In genomic region chrX:110000854-110001701, GRCh38 we compare ENCODE assay signal across 16 cellular contexts. TPM values are rescaled to one million over a fixed set of nuclear protein-coding genes. Genes with fewer than 3 reads are reported as not detected.
DNase-seq lines count a peak whose midpoint lies in the region; FAIRE-seq and TF ChIP-seq lines count a peak whose summit lies in the region.
"Had no signal": no experiment of that assay in that cellular context is flagged by ENCODE, and none has a peak within 500 bp of the region (broad histone marks: within the 10 kb centered on the region; RNA-seq: fewer than 3 reads in every experiment).

No MANE protein-coding gene starts in this region.

- WGBS in sigmoid colon, 2 donors, result 53 to 83% methylated on average over 16 of the region's 16 CpGs

- H3K27me3 ChIP-seq in sigmoid colon, result peaks cover 0 to 4% (median 0%) of the 10 kb centered on the region in 3 donors
- H3K27me3 ChIP-seq: right atrium auricular region had no signal

- DNase-seq in DMS79 treated with DMSO at 0.1 percent for 48 hours (lab: John Stamatoyannopoulos, UW) (peak; percentile 58), DMS79 (lab: John Stamatoyannopoulos, UW) (no peak), NCI-H1105 treated with DMSO at 0.1 percent for 48 hours (lab: John Stamatoyannopoulos, UW) (peak; percentile 49), erythroblast (lab: John Stamatoyannopoulos, UW) (peak; percentile 40 to 68), sigmoid colon (no peak), frontal cortex (ENCODE audit: low spot score in 2 of 2) (no peak), NCI-H146 treated with DMSO at 0.1 percent for 48 hours (lab: John Stamatoyannopoulos, UW; ENCODE audit: unreplicated experiment) (no peak), Ammon's horn (ENCODE audit: low spot score) (no peak)
- DNase-seq: 8988T; CD4-positive, alpha-beta memory T cell; SK-N-SH; stimulated activated CD4-positive, alpha-beta T cell treated with anti-CD3 and anti-CD28 coated beads, Interleukin-2, amount 100 ng/mL, for 48 hours had no signal

- intact Hi-C loops in sigmoid colon (cut with DNase I), result loop anchor here (5.0 kb wide), 2 partner anchors 146 to 464 kb away; partner anchors contain the start of gene NXT2

- TF ChIP-seq CTCF in sigmoid colon (IDR thresholded peaks at IDR 0.05), result no peak

- TF ChIP-seq POLR2A in erythroblast (IDR thresholded peaks at IDR 0.05; ENCODE audit: low read length) (no peak), sigmoid colon (IDR thresholded peaks at IDR 0.05) (no peak)

- H3K4me3 ChIP-seq in sigmoid colon, result no peak overlapping the region

- peaks cover 0 to 24% (median 18%) of the 10 kb centered on the region in 4 donors for H3K4me1 ChIP-seq in sigmoid colon

- no peaks in the 10 kb centered on the region for H3K36me3 ChIP-seq in sigmoid colon
- H3K36me3 ChIP-seq: adrenal gland, right atrium auricular region, tibial nerve had no signal

- TF ChIP-seq EP300 in sigmoid colon (IDR thresholded peaks at IDR 0.05), result no peak

- H3K27ac ChIP-seq in sigmoid colon, result peak overlapping the region in 3 of 4 donors; percentile 86 to 94 (median 89)

- no peaks in the 10 kb centered on the region for H3K9me3 ChIP-seq in sigmoid colon
- H3K9me3 ChIP-seq: adrenal gland, right atrium auricular region, SK-N-SH, tibial nerve had no signal

- FAIRE-seq in frontal cortex (lab: Jason Lieb, UNC), result no peak
- FAIRE-seq: G401.6 had no signal

RNA-seq across cellular contexts. Expression of gene TMEM164, which starts 1.8 kb away (rescaled TPM):
- 10 to 100 TPM in 2 of 4 donors, 1 to 10 TPM in 2; 6.4 to 15.0 (median 10.4) TPM for total RNA-seq in sigmoid colon
- 10 to 100 TPM; 10.8 to 43.2 (median 13.9) TPM for polyA plus RNA-seq in sigmoid colon
- 6.9 TPM for total RNA-seq in frontal cortex

Comparison
In these comparisons a context has a peak if more than half of its experiments do, and no peak if none do; other contexts are left out.
1. DNase-seq: peak in DMS79 treated with DMSO at 0.1 percent for 48 hours (single experiment), NCI-H1105 treated with DMSO at 0.1 percent for 48 hours (single experiment) and erythroblast (2 of 2); none in DMS79 (single experiment), sigmoid colon (single experiment), frontal cortex (0 of 2), NCI-H146 treated with DMSO at 0.1 percent for 48 hours (single experiment) and Ammon's horn (single experiment).